In the genomic region with DNA sequence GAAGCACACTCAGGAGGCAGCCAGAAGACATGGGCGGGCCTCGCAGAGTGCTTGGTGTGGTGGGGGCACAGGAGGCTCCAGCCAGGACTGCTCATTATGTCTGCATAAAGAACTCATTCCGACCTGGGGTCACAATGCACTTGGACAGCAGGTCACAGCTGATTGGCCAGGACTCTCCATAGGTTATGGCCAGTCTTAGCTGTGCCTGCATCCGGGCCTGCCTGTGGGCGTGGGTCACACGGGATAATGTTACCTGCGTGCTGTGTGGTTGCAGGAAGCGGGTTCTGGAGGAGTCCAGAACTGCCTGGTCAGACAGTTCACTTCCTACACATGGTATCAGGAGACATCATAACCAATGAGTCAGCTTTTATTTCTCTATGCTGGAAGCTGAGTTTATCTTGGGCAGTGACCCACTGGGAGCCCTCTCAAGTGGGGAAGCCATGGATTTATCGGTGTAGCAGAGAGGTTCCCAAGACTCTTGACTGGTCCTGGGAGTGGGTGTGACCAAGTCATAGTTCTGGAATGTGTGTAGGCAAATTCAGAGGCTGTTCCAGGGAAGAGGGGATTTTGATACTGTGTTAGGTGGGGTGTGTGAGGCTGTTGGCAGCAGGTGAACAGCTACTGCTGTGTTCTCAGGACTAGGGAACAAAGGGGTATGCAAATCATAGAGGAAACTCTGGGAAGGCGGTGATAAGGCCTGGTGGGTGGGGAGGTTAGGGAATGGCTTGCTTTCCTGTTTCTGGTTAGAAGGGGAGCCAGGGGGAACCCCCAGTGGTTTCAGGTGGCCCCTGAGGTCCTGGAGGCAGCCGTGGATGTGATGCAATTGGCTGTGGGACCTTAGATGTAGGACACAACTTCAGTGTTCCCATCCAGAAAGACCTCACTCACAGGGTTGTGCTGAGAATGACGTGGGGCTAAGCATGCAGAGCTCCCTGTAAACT, we compare ENCODE assay signal across 9 cellular contexts. TPM values are rescaled to one million over a fixed set of nuclear protein-coding genes. Genes with fewer than 3 reads are reported as not detected.
DNase-seq lines count a peak whose midpoint lies in the region; ATAC-seq and TF ChIP-seq lines count a peak whose summit lies in the region.
"Had no signal": no experiment of that assay in that cellular context is flagged by ENCODE, and none has a peak within 500 bp of the region (broad histone marks: within the 10 kb centered on the region; RNA-seq: fewer than 3 reads in every experiment).

No MANE protein-coding gene starts in this region.

- H3K9me3 Mint-ChIP-seq in activated naive CD4-positive, alpha-beta T cell treated with anti-CD3 and anti-CD28 coated beads, Interleukin-2, amount 50 U/mL, for 72 hours = no peaks in the 10 kb centered on the region
- no peaks in the 10 kb centered on the region for H3K9me3 Mint-ChIP-seq in activated naive CD4-positive, alpha-beta T cell treated with anti-CD3 and anti-CD28 coated beads, Interleukin-2, amount 10 ng/mL, durations not matched to agents 7 days and 5 days

- TF ChIP-seq EP300 in transverse colon (IDR thresholded peaks at IDR 0.05; ENCODE audit: low read depth) = no peak

- TF ChIP-seq CTCF in transverse colon (IDR thresholded peaks at IDR 0.05) (no peak), GM13977 (IDR thresholded peaks at IDR 0.05; ENCODE audit: extremely low read depth, insufficient read depth, missing control alignments) (no peak)

- H3K36me3 ChIP-seq in adipocyte (ENCODE audit: control insufficient read depth, insufficient read depth, low read length, severe bottlenecking) = no peaks in the 10 kb centered on the region
- no peaks in the 10 kb centered on the region for H3K36me3 ChIP-seq in transverse colon

- WGBS in transverse colon (ENCODE audit: low coverage in 1 of 2), 2 donors = 49% methylated on average over 12 of the region's 12 CpGs; no CpG with 5 or more reads in 1 of the 2 donors

- CTCF ChIA-PET in activated naive CD4-positive, alpha-beta T cell treated with anti-CD3 and anti-CD28 coated beads, Interleukin-2, amount 10 ng/mL, durations not matched to agents 7 days and 5 days (lab: Charles Lee) = interaction anchor here (0.5 to 14.5 kb wide), 5 partner anchors 11 to 358 kb away, joined by 3 to 212 read pairs (median 4); no protein-coding TSS in a partner anchor

- in situ Hi-C loops in transverse colon (cut with MboI; ENCODE audit: low pct_ligation_motif_present in 1 of 4, low pct_unique_long_range_greater_than_20kb in 1 of 4, low sequenced_read_pairs in 3 of 4) = loop anchor here (10.0 kb wide), 4 partner anchors 192 to 352 kb away; no protein-coding TSS in a partner anchor
- in situ Hi-C loops in GM13977 (cut with MboI; ENCODE audit: low pct_unique_long_range_greater_than_20kb, low sequenced_read_pairs, unreplicated experiment) = loop anchor here (10.0 to 25.0 kb wide), 2 partner anchors 352 to 580 kb away; no protein-coding TSS in a partner anchor

- no peaks in the 10 kb centered on the region for H3K4me1 Mint-ChIP-seq in activated naive CD4-positive, alpha-beta T cell treated with anti-CD3 and anti-CD28 coated beads, Interleukin-2, amount 10 ng/mL, durations not matched to agents 7 days and 5 days

- no peak overlapping the region for H3K9ac ChIP-seq in adipocyte (ENCODE audit: low read length)

- TF ChIP-seq POLR2A in transverse colon (IDR thresholded peaks at IDR 0.05) = no peak

- no peak overlapping the region for H3K4me3 Mint-ChIP-seq in activated naive CD4-positive, alpha-beta T cell treated with anti-CD3 and anti-CD28 coated beads, Interleukin-2, amount 10 ng/mL, durations not matched to agents 7 days and 5 days

- H3K4me1 ChIP-seq in adipocyte (ENCODE audit: control insufficient read depth, insufficient read depth, low read length) (peaks cover 20% of the 10 kb centered on the region), transverse colon (peaks cover 10 to 15% (median 13%) of the 10 kb centered on the region in 4 donors)

- peak; percentile 32 to 43 for ATAC-seq in activated naive CD4-positive, alpha-beta T cell treated with anti-CD3 and anti-CD28 coated beads, Interleukin-2, amount 50 U/mL, for 72 hours
- ATAC-seq in GM21786 (IDR thresholded peaks at IDR 0.05; ENCODE audit: unreplicated experiment) = no peak

- H3K9me3 ChIP-seq in adipocyte (ENCODE audit: control insufficient read depth, low read length) (no peaks in the 10 kb centered on the region), transverse colon (no peaks in the 10 kb centered on the region)

- no peaks in the 10 kb centered on the region for H3K36me3 Mint-ChIP-seq in activated naive CD4-positive, alpha-beta T cell treated with anti-CD3 and anti-CD28 coated beads, Interleukin-2, amount 50 U/mL, for 72 hours
- no peaks in the 10 kb centered on the region for H3K36me3 Mint-ChIP-seq in activated naive CD4-positive, alpha-beta T cell treated with anti-CD3 and anti-CD28 coated beads, Interleukin-2, amount 10 ng/mL, durations not matched to agents 7 days and 5 days

- intact Hi-C loops in transverse colon (cut with DNase I; ENCODE audit: low total_unique reads) = no loop called here

- no peak for DNase-seq in activated naive CD4-positive, alpha-beta T cell treated with anti-CD3 and anti-CD28 coated beads, Interleukin-2, amount 50 U/mL, for 72 hours (ENCODE audit: low spot score in 2 of 2)
- no peak for DNase-seq in activated naive CD4-positive, alpha-beta T cell treated with anti-CD3 and anti-CD28 coated beads, Interleukin-2, amount 10 ng/mL, durations not matched to agents 7 days and 5 days
- peak; percentile 44 for DNase-seq in adipocyte (ENCODE audit: low read depth)
- peak; percentile 90 for DNase-seq in kidney glomerular epithelial cell (lab: John Stamatoyannopoulos, UW)
- DNase-seq in transverse colon = peak; percentile 62
- no peak for DNase-seq in cerebellar cortex (ENCODE audit: low spot score)
- no peak for DNase-seq in GM13977 (ENCODE audit: low spot score)

- H3K27ac ChIP-seq in transverse colon = peak overlapping the region in 3 of 4 donors; percentile 33 to 61 (median 51)
- H3K27ac ChIP-seq: C4-2B had no signal

- peaks cover 7% of the 10 kb centered on the region for H3K27me3 Mint-ChIP-seq in activated naive CD4-positive, alpha-beta T cell treated with anti-CD3 and anti-CD28 coated beads, Interleukin-2, amount 10 ng/mL, durations not matched to agents 7 days and 5 days

- no peak overlapping the region for H3K4me3 ChIP-seq in adipocyte (ENCODE audit: low read length)
- no peak overlapping the region for H3K4me3 ChIP-seq in transverse colon

- no peaks in the 10 kb centered on the region for H3K27me3 ChIP-seq in adipocyte (replicated peaks; ENCODE audit: control insufficient read depth, insufficient read depth, low read length)
- H3K27me3 ChIP-seq in transverse colon = no peaks in the 10 kb centered on the region

- peak overlapping the region in 1 of 2 donors; percentile 7 for H3K27ac Mint-ChIP-seq in activated naive CD4-positive, alpha-beta T cell treated with anti-CD3 and anti-CD28 coated beads, Interleukin-2, amount 50 U/mL, for 72 hours
- no peak overlapping the region for H3K27ac Mint-ChIP-seq in activated naive CD4-positive, alpha-beta T cell treated with anti-CD3 and anti-CD28 coated beads, Interleukin-2, amount 10 ng/mL, durations not matched to agents 7 days and 5 days

RNA-seq across cellular contexts. Expression of a gene that starts 51.3 kb away (rescaled TPM):
- total RNA-seq in activated naive CD4-positive, alpha-beta T cell treated with anti-CD3 and anti-CD28 coated beads, Interleukin-2, amount 50 U/mL, for 72 hours = 1 to 10 TPM in 1 of 2 donors, under 1 TPM in 1; 0.41 to 1.8 TPM
- 10 to 100 TPM; 14.2 to 27.5 (median 21.7) TPM for total RNA-seq in transverse colon

Comparison
In these comparisons a context has a peak if more than half of its experiments do, and no peak if none do; other contexts are left out.
1. DNase-seq: peak in adipocyte (single experiment), kidney glomerular epithelial cell (single experiment) and transverse colon (single experiment); none in activated naive CD4-positive, alpha-beta T cell treated with anti-CD3 and anti-CD28 coated beads, Interleukin-2, amount 50 U/mL, for 72 hours (0 of 2), activated naive CD4-positive, alpha-beta T cell treated with anti-CD3 and anti-CD28 coated beads, Interleukin-2, amount 10 ng/mL, durations not matched to agents 7 days and 5 days (single experiment), cerebellar cortex (single experiment) and GM13977 (single experiment).
2. RNA of a gene that starts 51.3 kb away (total RNA-seq): 14.2 to 27.5 TPM in transverse colon; 0.41 to 1.8 TPM in activated naive CD4-positive, alpha-beta T cell treated with anti-CD3 and anti-CD28 coated beads, Interleukin-2, amount 50 U/mL, for 72 hours; every median in the first group is over 4 times any median in the second.